12 cellular contexts compared by ENCODE assay signal in the genomic region with DNA sequence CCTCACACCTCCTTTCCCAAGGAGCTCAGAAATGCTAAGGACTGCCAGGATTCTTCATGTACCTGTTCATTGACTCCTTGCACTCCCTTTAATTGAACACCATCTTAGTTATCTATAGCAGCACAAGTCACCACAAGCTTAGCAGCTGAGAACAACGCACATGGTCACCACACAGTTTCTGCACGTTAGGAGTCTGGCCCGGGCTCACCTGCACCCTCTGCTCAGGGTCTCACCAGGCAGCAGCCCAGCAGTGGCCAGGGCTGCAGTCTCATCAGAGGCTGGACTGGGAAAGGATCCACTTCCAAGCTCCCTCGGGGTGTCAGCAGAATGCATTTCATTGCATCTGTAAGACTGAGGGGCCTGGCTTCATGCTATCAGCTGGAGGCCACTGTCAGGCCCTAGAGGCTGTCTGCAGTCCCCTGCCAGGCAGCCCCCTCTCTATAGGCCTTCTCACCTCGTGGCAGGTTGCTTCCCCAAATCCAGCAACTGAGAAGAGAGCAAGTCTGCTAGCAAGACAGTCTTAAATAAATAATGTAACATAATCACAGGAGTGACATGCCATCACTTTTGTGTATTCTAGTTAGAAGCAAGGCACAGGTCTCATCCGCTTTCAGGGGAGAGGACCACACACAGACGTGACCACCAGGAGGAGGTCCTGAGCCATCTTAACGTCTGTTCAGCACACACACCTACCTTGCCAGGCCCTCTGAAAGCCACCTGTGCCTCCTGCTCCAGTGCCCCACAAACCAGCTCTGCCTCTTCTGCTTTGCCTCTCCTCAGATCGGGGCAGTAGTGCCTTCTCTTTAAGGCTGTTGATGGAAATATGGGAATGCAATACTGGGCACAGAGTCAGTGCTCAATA.
DNase-seq lines count a peak whose midpoint lies in the region; ATAC-seq and TF ChIP-seq lines count a peak whose summit lies in the region.
"Had no signal": no experiment of that assay in that cellular context is flagged by ENCODE, and none has a peak within 500 bp of the region (broad histone marks: within the 10 kb centered on the region; RNA-seq: fewer than 3 reads in every experiment).

No MANE protein-coding gene starts in this region.

- peaks cover 4% of the 10 kb centered on the region for H3K27me3 ChIP-seq in lower lobe of right lung (ENCODE audit: low read depth)

- no peak overlapping the region for H3K27ac Mint-ChIP-seq in activated T-helper 17 cell treated with anti-CD3 and anti-CD28 coated beads, Interleukin-2, amount 50 U/mL, for 72 hours
- H3K27ac Mint-ChIP-seq: activated B cell treated with CpG ODN at 0.5 μM for 24 hours had no signal

- H3K4me1 ChIP-seq in lower lobe of right lung = no peaks in the 10 kb centered on the region

- no peaks in the 10 kb centered on the region for H3K36me3 Mint-ChIP-seq in activated T-helper 17 cell treated with anti-CD3 and anti-CD28 coated beads, Interleukin-2, amount 50 U/mL, for 72 hours (ENCODE audit: low read depth)
- H3K36me3 Mint-ChIP-seq: naive B cell had no signal

- ATAC-seq in GM19452 (IDR thresholded peaks at IDR 0.05; ENCODE audit: unreplicated experiment) (peak; percentile 62), lower lobe of right lung (no peak), GM21825 (IDR thresholded peaks at IDR 0.05; ENCODE audit: unreplicated experiment) (no peak)
- ATAC-seq in activated T-helper 17 cell treated with anti-CD3 and anti-CD28 coated beads, Interleukin-2, amount 50 U/mL, for 72 hours (replicated peaks) = no peak

- no peak overlapping the region for H3K4me3 Mint-ChIP-seq in activated T-helper 17 cell treated with anti-CD3 and anti-CD28 coated beads, Interleukin-2, amount 50 U/mL, for 72 hours
- H3K4me3 Mint-ChIP-seq: activated B cell treated with CpG ODN at 0.5 μM for 24 hours, naive B cell had no signal

- H3K36me3 ChIP-seq in lower lobe of right lung = no peaks in the 10 kb centered on the region

- no peak overlapping the region for H3K4me3 ChIP-seq in lower lobe of right lung

- H3K9me3 ChIP-seq in lower lobe of right lung = no peaks in the 10 kb centered on the region

- no peak overlapping the region for H3K27ac ChIP-seq in lower lobe of right lung
- H3K27ac ChIP-seq: 22Rv1 had no signal

- no peak for TF ChIP-seq CTCF in lower lobe of right lung (IDR thresholded peaks at IDR 0.05)

- intact Hi-C loops in lower lobe of right lung (cut with DNase I) = no loop called here

- peak; percentile 43 for DNase-seq in DMS 273 (lab: John Stamatoyannopoulos, UW; ENCODE audit: unreplicated experiment)
- no peak for DNase-seq in DMS 273 treated with DMSO at 0.1 percent for 48 hours (lab: John Stamatoyannopoulos, UW)
- peak; percentile 17 to 83 for DNase-seq in NCI-H526 (lab: John Stamatoyannopoulos, UW)
- peak; percentile 26 for DNase-seq in lower lobe of right lung
- no peak for DNase-seq in stimulated activated CD4-positive, alpha-beta T cell treated with anti-CD3 and anti-CD28 coated beads, Interleukin-1b, Interleukin-23, amount 100 ng/mL, for 48 hours
- DNase-seq: activated B cell treated with CpG ODN at 0.5 μM for 24 hours, naive B cell, NCI-H446 had no signal

- no peaks in the 10 kb centered on the region for H3K9me3 Mint-ChIP-seq in activated T-helper 17 cell treated with anti-CD3 and anti-CD28 coated beads, Interleukin-2, amount 50 U/mL, for 72 hours
- H3K9me3 Mint-ChIP-seq: activated B cell treated with CpG ODN at 0.5 μM for 24 hours, naive B cell had no signal

- peaks cover 3% of the 10 kb centered on the region for H3K27me3 Mint-ChIP-seq in activated T-helper 17 cell treated with anti-CD3 and anti-CD28 coated beads, Interleukin-2, amount 50 U/mL, for 72 hours

- no peaks in the 10 kb centered on the region for H3K4me1 Mint-ChIP-seq in activated T-helper 17 cell treated with anti-CD3 and anti-CD28 coated beads, Interleukin-2, amount 50 U/mL, for 72 hours

Comparison
In these comparisons a context has a peak if more than half of its experiments do, and no peak if none do; other contexts are left out.
1. DNase-seq: peak in DMS 273 (single experiment), NCI-H526 (2 of 2) and lower lobe of right lung (single experiment); none in DMS 273 treated with DMSO at 0.1 percent for 48 hours (single experiment) and stimulated activated CD4-positive, alpha-beta T cell treated with anti-CD3 and anti-CD28 coated beads, Interleukin-1b, Interleukin-23, amount 100 ng/mL, for 48 hours (single experiment).